ENCODE assay signal across 4 cellular contexts in the genomic region with DNA sequence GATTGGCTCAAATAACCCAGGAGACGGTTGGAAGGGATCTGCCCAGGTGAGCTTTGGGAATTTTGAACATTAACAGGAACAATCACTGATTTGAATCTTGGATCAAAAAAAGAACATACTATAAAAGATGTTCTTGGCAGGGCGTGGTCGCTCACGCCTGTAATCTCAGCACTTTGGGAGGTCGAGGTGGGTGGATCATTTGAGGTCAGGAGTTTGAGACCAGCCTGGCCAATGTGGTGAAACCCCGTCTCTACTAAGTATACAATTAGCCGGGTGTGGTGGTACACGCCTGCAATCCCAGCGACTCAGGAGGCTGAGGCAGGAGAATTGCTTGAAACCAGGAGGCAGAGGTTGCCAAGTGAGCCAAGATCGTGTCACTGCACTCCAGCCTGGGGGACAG. TPM values are rescaled to one million over a fixed set of nuclear protein-coding genes. Genes with fewer than 3 reads are reported as not detected.
"Had no signal": no experiment of that assay in that cellular context is flagged by ENCODE, and none has a peak within 500 bp of the region (broad histone marks: within the 10 kb centered on the region; RNA-seq: fewer than 3 reads in every experiment).

No MANE protein-coding gene starts in this region.

RNA-seq across cellular contexts. Expression of a gene that starts 24.8 kb away (rescaled TPM):
- total RNA-seq: activated B cell treated with CpG ODN at 0.5 μM for 24 hours; activated CD8-positive, alpha-beta T cell treated with anti-CD3 and anti-CD28 coated beads for 36 hours; activated T-helper 17 cell treated with anti-CD3 and anti-CD28 coated beads, Interleukin-2, amount 50 U/mL, for 72 hours; T-helper 17 cell had no signal
